Comparison of ENCODE assay signal across 16 cellular contexts in genomic region chr6:98516869-98517268, GRCh38.
DNase-seq lines count a peak whose midpoint lies in the region; TF ChIP-seq lines count a peak whose summit lies in the region.
"Had no signal": no experiment of that assay in that cellular context is flagged by ENCODE, and none has a peak within 500 bp of the region (broad histone marks: within the 10 kb centered on the region; RNA-seq: fewer than 3 reads in every experiment).

No MANE protein-coding gene starts in this region.

- H3K27ac Mint-ChIP-seq in neural crest cell (ENCODE audit: unreplicated experiment) = peak overlapping the region; percentile 46
- H3K27ac Mint-ChIP-seq: CD8-positive, alpha-beta memory T cell; GM23338 had no signal

- BruUV-seq in mammary epithelial cell (replicated peaks; lab: Mats Ljungman, UMichigan) = no TSS peak

- DNase-seq in D341Med (ENCODE audit: low spot score) (peak; percentile 41), NCI-H146 treated with DMSO at 0.1 percent for 48 hours (lab: John Stamatoyannopoulos, UW; ENCODE audit: unreplicated experiment) (peak; percentile 13), NCI-H82 treated with DMSO at 0.1 percent for 48 hours (lab: John Stamatoyannopoulos, UW; ENCODE audit: unreplicated experiment) (peak; percentile 85), neural crest cell (ENCODE audit: low read depth, low spot score) (no peak), LoVo (ENCODE audit: low spot score) (no peak), DMS153 (lab: John Stamatoyannopoulos, UW) (no peak), mammary epithelial cell (no peak), MM.1S (no peak)
- DNase-seq: 8988T; AML-193; CD8-positive, alpha-beta memory T cell; DND-41; GDM1; H7 had no signal

- H3K4me3 ChIP-seq in mammary epithelial cell (replicated peaks in 1 of 3; ENCODE audit: insufficient read depth in 1 of 3, low read depth in 2 of 3, low read length in 3 of 3) (no peak overlapping the region), MM.1S (ENCODE audit: low read length) (no peak overlapping the region)
- H3K4me3 ChIP-seq: BLaER1, GM23338 had no signal

- H3K9me2 ChIP-seq in MM.1S (replicated peaks; ENCODE audit: insufficient read depth, low read length) = no peaks in the 10 kb centered on the region

- CTCF ChIA-PET in mammary epithelial cell (lab: Charles Lee; ENCODE audit: low non-redundant PET) = no interaction called here

- H3F3A ChIP-seq in MM.1S (ENCODE audit: insufficient read depth, low read length) = no peaks in the 10 kb centered on the region

- no peaks in the 10 kb centered on the region for H3K79me2 ChIP-seq in mammary epithelial cell (ENCODE audit: insufficient read depth, low read length)
- H3K79me2 ChIP-seq in MM.1S (ENCODE audit: low read length) = no peaks in the 10 kb centered on the region

- dilution Hi-C loops in mammary epithelial cell (cut with HindIII; ENCODE audit: low sequenced_read_pairs) = no loop called here

- H4K20me1 ChIP-seq in mammary epithelial cell (ENCODE audit: insufficient read depth, low read length) (no peaks in the 10 kb centered on the region), MM.1S (ENCODE audit: insufficient read depth, low read length) (no peaks in the 10 kb centered on the region)
- H4K20me1 ChIP-seq: BLaER1 had no signal

- WGBS in mammary epithelial cell (ENCODE audit: low coverage, missing lambda C conversion rate) = 24% methylated on average over 4 of the region's 4 CpGs

- in situ Hi-C loops in mammary epithelial cell (cut with MboI; ENCODE audit: low sequenced_read_pairs in 2 of 2) = no loop called here

- H3K9ac ChIP-seq in mammary epithelial cell (ENCODE audit: insufficient read depth, low read length) (no peak overlapping the region), MM.1S (ENCODE audit: low read length) (no peak overlapping the region)
- H3K9ac ChIP-seq: BLaER1 had no signal

- H3K4me2 ChIP-seq in mammary epithelial cell (ENCODE audit: insufficient read depth, low read depth, low read length) = no peak overlapping the region
- no peak overlapping the region for H3K4me2 ChIP-seq in MM.1S (ENCODE audit: low read depth, low read length)
- H3K4me2 ChIP-seq: BLaER1, GM23338 had no signal

- intact Hi-C loops in mammary epithelial cell (cut with micrococcal nuclease) = no loop called here

- no peak overlapping the region for H3K27ac ChIP-seq in mammary epithelial cell (ENCODE audit: insufficient read depth, low read depth, low read length)
- no peak overlapping the region for H3K27ac ChIP-seq in MM.1S (ENCODE audit: low read length)
- H3K27ac ChIP-seq: BLaER1 had no signal

- no peaks in the 10 kb centered on the region for H3K27me3 ChIP-seq in mammary epithelial cell (ENCODE audit: insufficient read depth, low read length)
- H3K27me3 ChIP-seq in MM.1S (replicated peaks; ENCODE audit: insufficient read depth, low read length) = no peaks in the 10 kb centered on the region
- H3K27me3 ChIP-seq: BLaER1 had no signal

- H3K4me1 ChIP-seq in mammary epithelial cell (ENCODE audit: insufficient read depth, low read length) = no peaks in the 10 kb centered on the region
- H3K4me1 ChIP-seq in MM.1S (ENCODE audit: low read length) = peaks cover 7% of the 10 kb centered on the region
- H3K4me1 ChIP-seq: BLaER1 had no signal

- peaks cover 19% of the 10 kb centered on the region for H3K4me1 Mint-ChIP-seq in neural crest cell
- H3K4me1 Mint-ChIP-seq: CD8-positive, alpha-beta memory T cell had no signal

- H2AFZ ChIP-seq in mammary epithelial cell (ENCODE audit: low read depth, low read length) (no peak overlapping the region), MM.1S (ENCODE audit: low read length) (no peak overlapping the region)
- H2AFZ ChIP-seq: GM23338 had no signal

- H3K27me3 Mint-ChIP-seq in neural crest cell (ENCODE audit: low read depth) = no peaks in the 10 kb centered on the region
- H3K27me3 Mint-ChIP-seq: CD8-positive, alpha-beta memory T cell had no signal

- TF ChIP-seq CTCF in neural crest cell (conservative IDR thresholded peaks at IDR 0.05) = no peak
- no peak for TF ChIP-seq CTCF in mammary epithelial cell (conservative IDR thresholded peaks at IDR 0.05 in 1 of 2, IDR thresholded peaks at IDR 0.05 in 1 of 2; ENCODE audit: extremely low read depth in 1 of 2, insufficient read depth in 1 of 2, low read depth in 1 of 2, low read length in 2 of 2)
- no peak for TF ChIP-seq CTCF in MM.1S (IDR thresholded peaks at IDR 0.05; ENCODE audit: low read length)

- H3K9me3 ChIP-seq in mammary epithelial cell (replicated peaks; ENCODE audit: insufficient read depth, low read length) (no peaks in the 10 kb centered on the region), MM.1S (replicated peaks; ENCODE audit: insufficient read depth, low read length) (no peaks in the 10 kb centered on the region)
- H3K9me3 ChIP-seq: BLaER1 had no signal

- H3K36me3 Mint-ChIP-seq in neural crest cell (ENCODE audit: low read depth) = peaks cover 10% of the 10 kb centered on the region
- H3K36me3 Mint-ChIP-seq: CD8-positive, alpha-beta memory T cell had no signal

- H3K36me3 ChIP-seq in mammary epithelial cell (ENCODE audit: insufficient read depth, low read length) = no peaks in the 10 kb centered on the region
- no peaks in the 10 kb centered on the region for H3K36me3 ChIP-seq in MM.1S (replicated peaks; ENCODE audit: insufficient read depth, low read length)
- H3K36me3 ChIP-seq: BLaER1 had no signal

- H3K4me3 Mint-ChIP-seq in neural crest cell = no peak overlapping the region
- H3K4me3 Mint-ChIP-seq: CD8-positive, alpha-beta memory T cell; GM23338 had no signal

- H3K9me3 Mint-ChIP-seq in neural crest cell = peaks cover 10% of the 10 kb centered on the region

Comparison
In these comparisons a context has a peak if more than half of its experiments do, and no peak if none do; other contexts are left out.
1. DNase-seq: peak in D341Med (single experiment), NCI-H146 treated with DMSO at 0.1 percent for 48 hours (single experiment) and NCI-H82 treated with DMSO at 0.1 percent for 48 hours (single experiment); none in neural crest cell (single experiment), LoVo (single experiment), DMS153 (single experiment), mammary epithelial cell (single experiment) and MM.1S (single experiment).